ENCODE assay signal across 9 cellular contexts in the genomic region with DNA sequence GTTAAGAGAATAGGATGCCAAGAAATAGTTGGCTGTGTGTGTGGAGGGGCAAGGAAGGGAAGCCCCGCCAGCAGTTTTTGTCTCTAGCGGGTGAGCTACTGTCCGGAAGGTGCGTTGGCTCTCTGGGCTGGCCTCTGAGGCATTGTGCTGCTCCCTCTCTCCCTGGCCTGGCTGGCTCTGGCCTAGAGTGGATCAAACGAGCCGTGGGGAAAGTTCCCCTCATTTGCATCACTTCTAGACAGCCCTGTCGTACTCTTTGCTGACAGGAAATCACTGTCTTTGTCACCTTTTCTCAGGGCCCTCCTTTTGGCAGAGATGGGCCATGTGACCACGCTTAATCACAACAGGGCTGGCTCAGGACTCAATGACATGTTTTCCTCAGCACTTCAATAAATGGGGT.
A peak's percentile ranks its signal among the peaks of the same experiment; 100 is the strongest.
DNase-seq lines count a peak whose midpoint lies in the region; ATAC-seq and TF ChIP-seq lines count a peak whose summit lies in the region.
"Had no signal": no experiment of that assay in that cellular context is flagged by ENCODE, and none has a peak within 500 bp of the region (broad histone marks: within the 10 kb centered on the region; RNA-seq: fewer than 3 reads in every experiment).

No MANE protein-coding gene starts in this region.

- H3K4me3 ChIP-seq in ascending aorta = peak overlapping the region; percentile 23 to 38

- peaks cover 3 to 37% of the 10 kb centered on the region in 2 donors for H3K4me1 ChIP-seq in ascending aorta

- peak; percentile 90 for ATAC-seq in HG03175 (IDR thresholded peaks at IDR 0.05; ENCODE audit: unreplicated experiment)
- peak; percentile 63 to 87 for ATAC-seq in stimulated activated naive B cell treated with anti-CD40 and anti-IgM and Interleukin-4, amounts not matched to agents 10 μg/mL and 1 μg/mL and 100 μg/mL, for 72 hours (replicated peaks)
- ATAC-seq: left colon had no signal

- H3K9me3 ChIP-seq in ascending aorta = no peaks in the 10 kb centered on the region

- no peak overlapping the region for H3K4me3 Mint-ChIP-seq in stimulated activated naive B cell treated with anti-CD40 and anti-IgM and Interleukin-4, amounts not matched to agents 10 μg/mL and 1 μg/mL and 100 μg/mL, for 72 hours

- peak; percentile 41 to 89 for DNase-seq in ascending aorta (ENCODE audit: low spot score in 2 of 2)
- peak; percentile 38 for DNase-seq in left kidney (ENCODE audit: low read depth, low spot score)
- no peak for DNase-seq in stimulated activated naive B cell treated with anti-CD40 and anti-IgM and Interleukin-4, amounts not matched to agents 10 μg/mL and 1 μg/mL and 100 μg/mL, for 72 hours
- no peak for DNase-seq in NCI-H2081 (lab: John Stamatoyannopoulos, UW)
- no peak for DNase-seq in occipital lobe (lab: John Stamatoyannopoulos, UW)
- no peak for DNase-seq in MV-4-11 (lab: John Stamatoyannopoulos, UW)

- peaks cover 0 to 3% of the 10 kb centered on the region in 2 donors for H3K4me1 Mint-ChIP-seq in stimulated activated naive B cell treated with anti-CD40 and anti-IgM and Interleukin-4, amounts not matched to agents 10 μg/mL and 1 μg/mL and 100 μg/mL, for 72 hours

- no peaks in the 10 kb centered on the region for H3K36me3 Mint-ChIP-seq in stimulated activated naive B cell treated with anti-CD40 and anti-IgM and Interleukin-4, amounts not matched to agents 10 μg/mL and 1 μg/mL and 100 μg/mL, for 72 hours

- H3K27ac Mint-ChIP-seq in stimulated activated naive B cell treated with anti-CD40 and anti-IgM and Interleukin-4, amounts not matched to agents 10 μg/mL and 1 μg/mL and 100 μg/mL, for 72 hours = no peak overlapping the region

- H3K27ac ChIP-seq in ascending aorta = peak overlapping the region; percentile 83 to 88

- TF ChIP-seq POLR2A in GM19193 (IDR thresholded peaks at IDR 0.05; ENCODE audit: extremely low read depth, insufficient read depth, insufficient read length) = peak; percentile 31

- no peaks in the 10 kb centered on the region for H3K9me3 Mint-ChIP-seq in stimulated activated naive B cell treated with anti-CD40 and anti-IgM and Interleukin-4, amounts not matched to agents 10 μg/mL and 1 μg/mL and 100 μg/mL, for 72 hours

- intact Hi-C loops in ascending aorta (cut with DNase I) = loop anchor here (2.0 to 10.0 kb wide), 3 partner anchors 95 to 232 kb away; a partner anchor contains a TSS

- H3K27me3 ChIP-seq in ascending aorta = no peaks in the 10 kb centered on the region

- TF ChIP-seq CTCF in ascending aorta (IDR thresholded peaks at IDR 0.05) = no peak

- no peaks in the 10 kb centered on the region for H3K36me3 ChIP-seq in ascending aorta

- H3K27me3 Mint-ChIP-seq in stimulated activated naive B cell treated with anti-CD40 and anti-IgM and Interleukin-4, amounts not matched to agents 10 μg/mL and 1 μg/mL and 100 μg/mL, for 72 hours = no peaks in the 10 kb centered on the region

Comparison
In these comparisons a context has a peak if more than half of its experiments do, and no peak if none do; other contexts are left out.
1. DNase-seq: peak in ascending aorta (2 of 2) and left kidney (single experiment); none in stimulated activated naive B cell treated with anti-CD40 and anti-IgM and Interleukin-4, amounts not matched to agents 10 μg/mL and 1 μg/mL and 100 μg/mL, for 72 hours (single experiment), NCI-H2081 (0 of 2), occipital lobe (single experiment) and MV-4-11 (single experiment).